8 cellular contexts compared by ENCODE assay signal in genomic region chr1:61082336-61083013, GRCh38. TPM values are rescaled to one million over a fixed set of nuclear protein-coding genes. Genes with fewer than 3 reads are reported as not detected.
DNase-seq lines count a peak whose midpoint lies in the region; ATAC-seq, FAIRE-seq and TF ChIP-seq lines count a peak whose summit lies in the region.

NFIA (plus strand) TSS chr1:61082561.

- WGBS in pancreas, 2 donors, result 0 to 1% methylated on average over 47 to 64 of the region's 69 CpGs

- TF ChIP-seq CTCF in BJ (IDR thresholded peaks at IDR 0.05; ENCODE audit: insufficient read depth, low read depth, low read length) (no peak), pancreas (IDR thresholded peaks at IDR 0.05) (no peak)

- H3K9me3 ChIP-seq in HUES6 (ENCODE audit: control insufficient read depth, insufficient read depth, low read depth, low read length) (no peaks in the 10 kb centered on the region), SJCRH30 (replicated peaks) (no peaks in the 10 kb centered on the region), pancreas (no peaks in the 10 kb centered on the region)

- H3K27ac ChIP-seq in HUES6 (ENCODE audit: low read depth, low read length) (no peak within 1 kb of the TSS), SJCRH30 (peak within 1 kb of the TSS; percentile 76), pancreas (peak within 1 kb of the TSS; percentile 76 to 92 (median 89))

- no peak for FAIRE-seq in pancreas (lab: Jason Lieb, UNC)

- POLR2A ChIA-PET in BJ (lab: Charles Lee), result interaction anchor here (0.6 kb wide), 1 partner anchor 701 kb away, joined by 4 read pairs; no protein-coding TSS in a partner anchor

- no peak for DNase-seq in BJ (ENCODE audit: low read depth)
- peak; percentile 77 to 85 for DNase-seq in SJCRH30
- peak in 39 of 58 donors; percentile 19 to 79 (median 55) for DNase-seq in anterior cingulate cortex (lab: John Stamatoyannopoulos, UW)
- DNase-seq in left cardiac atrium, result peak; percentile 57
- DNase-seq in pancreas, result peak; percentile 58 to 78 (median 68)
- no peak for DNase-seq in NCI-H2107 (lab: John Stamatoyannopoulos, UW)
- no peak for DNase-seq in middle frontal gyrus (ENCODE audit: extremely low spot score, low spot score)

- H3K4me1 ChIP-seq in HUES6 (ENCODE audit: control insufficient read depth, insufficient read depth, low read length), result peaks cover 30% of the 10 kb centered on the region
- peaks cover 13% of the 10 kb centered on the region for H3K4me1 ChIP-seq in SJCRH30
- peaks cover 25 to 48% (median 47%) of the 10 kb centered on the region in 3 donors for H3K4me1 ChIP-seq in pancreas

- intact Hi-C loops in left cardiac atrium (cut with DNase I) (loop anchor here in 1 of 2 donors (5.0 kb wide), 1 partner anchor 100 kb away; no protein-coding TSS in a partner anchor), pancreas (cut with DNase I) (no loop called here)

- peak within 1 kb of the TSS; percentile 51 for H3K9ac ChIP-seq in HUES6 (ENCODE audit: low read length)

- CTCF ChIA-PET in BJ (lab: Yijun Ruan, JAX), result interaction anchor here (0.6 to 0.8 kb wide), 3 partner anchors 31 to 606 kb away, joined by 3 to 5 read pairs (median 4); no protein-coding TSS in a partner anchor

- ATAC-seq in left cardiac atrium (peak; percentile 17 to 43), pancreas (peak; percentile 31 to 55 (median 35))

- peak within 1 kb of the TSS; percentile 69 for H3K4me3 ChIP-seq in BJ (ENCODE audit: low read depth, low read length)
- H3K4me3 ChIP-seq in HUES6 (ENCODE audit: low read depth, low read length), result peak within 1 kb of the TSS; percentile 82
- peak within 1 kb of the TSS; percentile 92 for H3K4me3 ChIP-seq in SJCRH30
- peak within 1 kb of the TSS; percentile 56 to 97 (median 84) for H3K4me3 ChIP-seq in pancreas

- no peaks in the 10 kb centered on the region for H3K36me3 ChIP-seq in BJ (ENCODE audit: control insufficient read depth, insufficient read depth, low read length)
- H3K36me3 ChIP-seq in HUES6 (ENCODE audit: control insufficient read depth, insufficient read depth, low read length), result no peaks in the 10 kb centered on the region
- no peaks in the 10 kb centered on the region for H3K36me3 ChIP-seq in SJCRH30
- no peaks in the 10 kb centered on the region for H3K36me3 ChIP-seq in pancreas

- H3K27me3 ChIP-seq in BJ (ENCODE audit: control insufficient read depth, insufficient read depth, low read length) (no peaks in the 10 kb centered on the region), HUES6 (ENCODE audit: control insufficient read depth, insufficient read depth, low read length) (peaks cover 78% of the 10 kb centered on the region), SJCRH30 (no peaks in the 10 kb centered on the region), pancreas (no peaks in the 10 kb centered on the region)

RNA-seq across cellular contexts. Expression of gene NFIA, which starts in this region (rescaled TPM):
- polyA plus RNA-seq in BJ (2011; rRNA removed) (3.5 and 4.5 TPM in 2 replicates), pancreas (1 to 10 TPM; 4.9 to 5.6 TPM)
- 9.4 and 17.4 TPM in 2 replicates for polyA minus RNA-seq in BJ (2011; rRNA and poly(A)+ RNA removed)
- total RNA-seq in SJCRH30 (2014; rRNA removed; shearing (Covaris generic)), result 21.1 and 23.9 TPM in 2 replicates
- total RNA-seq in left cardiac atrium (10 to 100 TPM; 94.1 to 97.8 TPM), pancreas (10 to 100 TPM; 29.0 to 48.1 (median 32.8) TPM)

Comparison
In these comparisons a context has a peak if more than half of its experiments do, and no peak if none do; other contexts are left out.
1. DNase-seq: peak in SJCRH30 (2 of 2), anterior cingulate cortex (39 of 58), left cardiac atrium (single experiment) and pancreas (6 of 6); none in BJ (single experiment), NCI-H2107 (single experiment) and middle frontal gyrus (single experiment).
2. Peak in every context shown above with its lines, with median percentiles within 50 percentile points of each other: H3K4me3 ChIP-seq.